In genomic region chr12:57195186-57195585, GRCh38 we compare ENCODE assay signal across 36 cellular contexts. TPM values are rescaled to one million over a fixed set of nuclear protein-coding genes. Genes with fewer than 3 reads are reported as not detected.
"Had no signal": no experiment of that assay in that cellular context is flagged by ENCODE, and none has a peak within 500 bp of the region (broad histone marks: within the 10 kb centered on the region; RNA-seq: fewer than 3 reads in every experiment).

No MANE protein-coding gene starts in this region.

- ATAC-seq: activated T-helper 17 cell treated with anti-CD3 and anti-CD28 coated beads, Interleukin-2, amount 50 U/mL, for 72 hours; PC-3 had no signal

- H3K4me1 ChIP-seq: body of pancreas, Peyer's patch had no signal

- H3K9me3 ChIP-seq: body of pancreas, Peyer's patch had no signal

- H3K27ac ChIP-seq: body of pancreas, Peyer's patch, VCaP had no signal

- H3K27me3 ChIP-seq: body of pancreas, Peyer's patch had no signal

- H3K4me3 ChIP-seq: body of pancreas, Peyer's patch had no signal

- DNase-seq: activated B cell treated with CpG ODN at 0.5 μM for 24 hours; activated CD4-positive, alpha-beta T cell treated with anti-CD3 and anti-CD28 coated beads for 4 hours; activated CD4-positive, CD25-positive, alpha-beta regulatory T cell treated with anti-CD3 and anti-CD28 coated beads, Interleukin-2, amount 50 U/mL, for 72 hours; activated CD8-positive, alpha-beta T cell treated with anti-CD3 and anti-CD28 coated beads for 36 hours; activated effector memory CD4-positive, alpha-beta T cell treated with anti-CD3 and anti-CD28 coated beads, Interleukin-2, amount 50 U/mL, for 16 hours; activated naive CD4-positive, alpha-beta T cell treated with Interleukin-2 at 50 U/mL for 16 hours; activated naive CD8-positive, alpha-beta T cell treated with anti-CD3 and anti-CD28 coated beads, Interleukin-2, amount 10 ng/mL, durations not matched to agents 7 days and 5 days; activated T-cell treated with anti-CD3 and anti-CD28 coated beads, Interleukin-2, amount 50 U/mL, for 1 hour; activated T-cell treated with anti-CD3 and anti-CD28 coated beads, Interleukin-2, amount 50 U/mL, for 72 hours; body of pancreas; central memory CD4-positive, alpha-beta T cell; NCI-H1048; NCI-H1105 treated with DMSO at 0.1 percent for 48 hours; NCI-H1436; NCI-H1694; NCI-H1930; NCI-H2081 treated with DMSO at 0.1 percent for 48 hours; NCI-H226; NCI-H524 treated with DMSO at 0.1 percent for 48 hours; PC-3; Peyer's patch; SHP77 treated with DMSO at 0.1 percent for 48 hours; SW 1271; T-helper 1 cell; T-helper 2 cell; T-helper 9 cell had no signal

RNA-seq across cellular contexts. Expression of gene NXPH4, which starts 21.4 kb away (rescaled TPM):
- total RNA-seq: Peyer's patch had no signal

RNA-seq across cellular contexts. Expression of gene LRP1-AS, which starts 47.8 kb away (rescaled TPM):
- total RNA-seq: activated B cell treated with CpG ODN at 0.5 μM for 24 hours; activated CD8-positive, alpha-beta memory T cell treated with anti-CD3 and anti-CD28 coated beads for 36 hours; activated CD8-positive, alpha-beta T cell treated with anti-CD3 and anti-CD28 coated beads for 36 hours; activated naive CD8-positive, alpha-beta T cell treated with anti-CD3 and anti-CD28 coated beads, Interleukin-2, amount 10 ng/mL, durations not matched to agents 7 days and 5 days; activated T-cell treated with anti-CD3 and anti-CD28 coated beads, Interleukin-2, amount 50 U/mL, for 72 hours; activated T-helper 17 cell treated with anti-CD3 and anti-CD28 coated beads, Interleukin-2, amount 50 U/mL, for 72 hours; astrocyte; body of pancreas; bronchial epithelial cell; cerebellum; MCF 10A; NCI-H460; PC-3; Peyer's patch; SK-MEL-5 had no signal
- polyA plus RNA-seq: adipose tissue had no signal

RNA-seq across cellular contexts. Expression of gene STAC3, which starts 55.8 kb away (rescaled TPM):
- total RNA-seq: SK-MEL-5 had no signal
